34 cellular contexts compared by ENCODE assay signal in the genomic region with DNA sequence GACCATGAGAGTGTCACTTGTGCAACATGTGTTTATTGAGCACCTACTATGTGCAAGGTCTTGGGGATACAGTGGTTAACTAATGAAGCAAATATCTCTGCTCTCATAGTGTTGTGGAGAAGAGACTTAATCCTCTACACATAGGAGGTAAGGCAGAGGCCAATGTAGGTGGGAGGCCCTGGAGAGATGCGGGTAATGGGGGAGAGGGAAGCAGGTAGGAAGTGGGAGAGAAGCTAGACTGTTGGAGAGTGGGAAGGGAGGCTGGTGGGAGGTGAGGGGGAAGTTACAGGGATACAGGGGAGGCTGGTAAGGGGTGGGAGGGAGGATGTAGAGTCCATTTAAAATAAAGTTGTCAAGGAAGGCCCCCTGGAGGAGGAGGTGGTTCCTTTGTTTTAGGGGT.
"Had no signal": no experiment of that assay in that cellular context is flagged by ENCODE, and none has a peak within 500 bp of the region (broad histone marks: within the 10 kb centered on the region; RNA-seq: fewer than 3 reads in every experiment).

No MANE protein-coding gene starts in this region.

- H3K27me3 ChIP-seq: ascending aorta, cardiac muscle cell, Peyer's patch, SJSA1 had no signal

- H3K27ac Mint-ChIP-seq: activated CD4-positive, alpha-beta T cell treated with anti-CD3 and anti-CD28 coated beads, Interleukin-2, amount 10 ng/mL, durations not matched to agents 24 days and 14 days; activated CD8-positive, alpha-beta T cell treated with anti-CD3 and anti-CD28 coated beads for 36 hours; activated naive CD4-positive, alpha-beta T cell treated with anti-CD3 and anti-CD28 coated beads, Interleukin-2, amount 50 U/mL, for 24 hours; activated naive CD8-positive, alpha-beta T cell treated with anti-CD3 and anti-CD28 coated beads, Interleukin-2, amount 10 ng/mL, durations not matched to agents 7 days and 5 days; activated T-helper 17 cell treated with anti-CD3 and anti-CD28 coated beads, Interleukin-2, amount 50 U/mL, for 72 hours; T-helper 1 cell treated with Interleukin-12 subunit alpha and Interleukin-12 subunit beta and Interleukin-4 antibody, amounts not matched to agents 30 μg/mL and 1 μg/mL, for 36 hours; T-helper 2 cell treated with Interferon-gamma antibody and Interleukin-4, amounts not matched to agents 5 μg/mL and 100 μg/mL, for 36 hours had no signal

- H3K4me3 ChIP-seq: ascending aorta, cardiac muscle cell, Peyer's patch, SJSA1 had no signal

- H3K9ac ChIP-seq: KMS-11, SK-N-SH had no signal

- DNase-seq: activated CD4-positive, alpha-beta T cell treated with anti-CD3 and anti-CD28 coated beads, Interleukin-2, amount 10 ng/mL, durations not matched to agents 24 days and 14 days; activated CD4-positive, alpha-beta T cell treated with anti-CD3 and anti-CD28 coated beads, Interleukin-2, amount 50 U/mL, for 4 hours; activated CD8-positive, alpha-beta T cell treated with anti-CD3 and anti-CD28 coated beads for 36 hours; activated effector memory CD4-positive, alpha-beta T cell treated with anti-CD3 and anti-CD28 coated beads, Interleukin-2, amount 50 U/mL, for 16 hours; activated naive CD4-positive, alpha-beta T cell treated with Interleukin-2 at 50 U/mL for 16 hours; activated naive CD8-positive, alpha-beta T cell treated with anti-CD3 and anti-CD28 coated beads, Interleukin-2, amount 10 ng/mL, durations not matched to agents 7 days and 5 days; activated T-cell treated with anti-CD3 and anti-CD28 coated beads for 4 hours; activated T-cell treated with anti-CD3 and anti-CD28 coated beads, Interleukin-2, amount 50 U/mL, for 4 hours; amygdala; MM.1S; MV-4-11; NCI-H1092; NCI-H1436 treated with DMSO at 0.1 percent for 48 hours; NCI-H1694 treated with DMSO at 0.1 percent for 48 hours; NCI-H2029; NCI-H2107; NCI-H2171; NCI-H510A; NCI-H526; NCI-H748 treated with DMSO at 0.1 percent for 48 hours; NK-92 treated with Interleukin-12 subunit alpha and Interleukin-12 subunit beta, amount 100 ng/mL, for 24 hours; PC-3; Peyer's patch; RPMI8226; SHP77 treated with DMSO at 0.1 percent for 48 hours; SK-N-SH had no signal

- H3K9me3 Mint-ChIP-seq: activated CD4-positive, alpha-beta T cell treated with anti-CD3 and anti-CD28 coated beads, Interleukin-2, amount 10 ng/mL, durations not matched to agents 24 days and 14 days; activated CD8-positive, alpha-beta T cell treated with anti-CD3 and anti-CD28 coated beads for 36 hours; activated naive CD4-positive, alpha-beta T cell treated with anti-CD3 and anti-CD28 coated beads, Interleukin-2, amount 50 U/mL, for 24 hours; activated naive CD8-positive, alpha-beta T cell treated with anti-CD3 and anti-CD28 coated beads, Interleukin-2, amount 10 ng/mL, durations not matched to agents 7 days and 5 days; activated T-cell treated with anti-CD3 and anti-CD28 coated beads, Interleukin-2, amount 50 U/mL, for 4 hours; T-helper 1 cell treated with Interleukin-12 subunit alpha and Interleukin-12 subunit beta and Interleukin-4 antibody, amounts not matched to agents 30 μg/mL and 1 μg/mL, for 36 hours; T-helper 2 cell treated with Interferon-gamma antibody and Interleukin-4, amounts not matched to agents 5 μg/mL and 100 μg/mL, for 36 hours had no signal

- ATAC-seq: activated CD8-positive, alpha-beta T cell treated with anti-CD3 and anti-CD28 coated beads for 36 hours; activated T-cell treated with anti-CD3 and anti-CD28 coated beads, Interleukin-2, amount 50 U/mL, for 4 hours; activated T-helper 17 cell treated with anti-CD3 and anti-CD28 coated beads, Interleukin-2, amount 50 U/mL, for 72 hours; PC-3 had no signal

- H3K27ac ChIP-seq: cardiac muscle cell, KMS-11, Peyer's patch, SJSA1 had no signal

- H3K4me3 Mint-ChIP-seq: activated CD4-positive, alpha-beta T cell treated with anti-CD3 and anti-CD28 coated beads, Interleukin-2, amount 10 ng/mL, durations not matched to agents 24 days and 14 days; activated CD8-positive, alpha-beta T cell treated with anti-CD3 and anti-CD28 coated beads for 36 hours; activated naive CD4-positive, alpha-beta T cell treated with anti-CD3 and anti-CD28 coated beads, Interleukin-2, amount 50 U/mL, for 24 hours; activated naive CD8-positive, alpha-beta T cell treated with anti-CD3 and anti-CD28 coated beads, Interleukin-2, amount 10 ng/mL, durations not matched to agents 7 days and 5 days; activated T-cell treated with anti-CD3 and anti-CD28 coated beads, Interleukin-2, amount 50 U/mL, for 4 hours; activated T-helper 17 cell treated with anti-CD3 and anti-CD28 coated beads, Interleukin-2, amount 50 U/mL, for 72 hours; T-helper 1 cell treated with Interleukin-12 subunit alpha and Interleukin-12 subunit beta and Interleukin-4 antibody, amounts not matched to agents 30 μg/mL and 1 μg/mL, for 36 hours; T-helper 2 cell treated with Interferon-gamma antibody and Interleukin-4, amounts not matched to agents 5 μg/mL and 100 μg/mL, for 36 hours had no signal

- H3K36me3 Mint-ChIP-seq: activated naive CD8-positive, alpha-beta T cell treated with anti-CD3 and anti-CD28 coated beads, Interleukin-2, amount 10 ng/mL, durations not matched to agents 7 days and 5 days had no signal

- H3K4me1 Mint-ChIP-seq: activated naive CD8-positive, alpha-beta T cell treated with anti-CD3 and anti-CD28 coated beads, Interleukin-2, amount 10 ng/mL, durations not matched to agents 7 days and 5 days had no signal

- H3K4me1 ChIP-seq: Peyer's patch had no signal

- H3K36me3 ChIP-seq: ascending aorta, cardiac muscle cell, Peyer's patch, SJSA1 had no signal

- H3K9me3 ChIP-seq: ascending aorta, Peyer's patch, SJSA1, SK-N-SH had no signal
